ENCODE assay signal across 35 cellular contexts in the genomic region with DNA sequence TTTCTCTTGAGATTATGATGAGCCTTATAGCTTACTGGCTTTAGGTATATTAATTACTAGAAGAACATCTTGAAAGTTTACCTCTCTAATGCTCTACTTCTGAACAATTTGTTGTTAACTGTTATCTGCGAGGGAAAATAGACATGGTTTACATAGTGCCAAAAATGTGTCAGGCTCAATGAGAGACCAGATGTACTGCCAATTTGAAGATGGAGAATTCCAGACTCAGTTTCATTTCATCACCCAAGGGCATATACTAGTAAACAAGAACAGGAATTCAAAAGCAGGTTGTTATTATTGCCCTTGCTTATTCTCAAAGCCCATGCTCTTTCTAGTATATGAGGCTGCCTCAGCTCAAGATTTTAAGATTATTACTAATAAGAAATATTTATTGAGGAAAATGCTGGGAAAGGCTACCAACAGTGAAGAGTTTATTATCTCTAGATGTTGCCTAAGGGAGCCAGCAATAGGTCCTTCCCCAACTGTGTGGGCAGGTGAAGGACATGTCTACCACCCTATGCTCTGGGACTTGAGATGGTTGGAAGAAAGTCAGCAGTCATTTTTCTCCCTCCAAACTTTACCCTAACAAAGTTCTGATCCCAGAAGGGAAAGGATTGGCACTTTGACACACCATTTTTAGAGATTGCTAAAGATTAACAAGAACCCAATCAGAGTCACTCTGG.
"Had no signal": no experiment of that assay in that cellular context is flagged by ENCODE, and none has a peak within 500 bp of the region (broad histone marks: within the 10 kb centered on the region; RNA-seq: fewer than 3 reads in every experiment).

No MANE protein-coding gene starts in this region.

- H3K27me3 ChIP-seq: adrenal gland, body of pancreas, brain microvascular endothelial cell, breast epithelium had no signal

- ATAC-seq: activated CD8-positive, alpha-beta T cell treated with anti-CD3 and anti-CD28 coated beads for 36 hours; activated naive CD4-positive, alpha-beta T cell treated with anti-CD3 and anti-CD28 coated beads, Interleukin-2, amount 50 U/mL, for 72 hours; activated T-cell treated with anti-CD3 and anti-CD28 coated beads, Interleukin-2, amount 50 U/mL, for 4 hours; activated T-cell treated with anti-CD3 and anti-CD28 coated beads, Interleukin-2, amount 50 U/mL, for 72 hours; activated T-helper 17 cell treated with anti-CD3 and anti-CD28 coated beads, Interleukin-2, amount 50 U/mL, for 72 hours; body of pancreas had no signal

- H3K4me3 ChIP-seq: adrenal gland, body of pancreas, breast epithelium had no signal

- H3K36me3 ChIP-seq: adrenal gland, brain microvascular endothelial cell, breast epithelium had no signal

- H3K9me3 ChIP-seq: adrenal gland, body of pancreas, breast epithelium had no signal

- H3K4me1 ChIP-seq: adrenal gland, body of pancreas, breast epithelium had no signal

- H3K27ac ChIP-seq: adrenal gland, body of pancreas, brain microvascular endothelial cell, breast epithelium, VCaP had no signal

- FAIRE-seq: astrocyte, TTC549 had no signal

- DNase-seq: activated B cell treated with CpG ODN at 0.5 μM for 24 hours; activated CD4-positive, alpha-beta memory T cell treated with anti-CD3 and anti-CD28 coated beads for 36 hours; activated CD4-positive, alpha-beta T cell treated with anti-CD3 and anti-CD28 coated beads for 4 hours; activated CD4-positive, alpha-beta T cell treated with anti-CD3 and anti-CD28 coated beads, Interleukin-2, amount 10 ng/mL, durations not matched to agents 24 days and 14 days; activated CD4-positive, alpha-beta T cell treated with anti-CD3 and anti-CD28 coated beads, Interleukin-2, amount 50 U/mL, for 1 hour; activated CD4-positive, alpha-beta T cell treated with anti-CD3 and anti-CD28 coated beads, Interleukin-2, amount 50 U/mL, for 4 hours; activated CD4-positive, CD25-positive, alpha-beta regulatory T cell treated with anti-CD3 and anti-CD28 coated beads, Interleukin-2, amount 50 U/mL, for 72 hours; activated CD8-positive, alpha-beta memory T cell treated with anti-CD3 and anti-CD28 coated beads, Interleukin-2, amount 50 U/mL, for 4 hours; activated CD8-positive, alpha-beta T cell treated with anti-CD3 and anti-CD28 coated beads for 36 hours; activated effector memory CD4-positive, alpha-beta T cell treated with anti-CD3 and anti-CD28 coated beads, Interleukin-2, amount 50 U/mL, for 16 hours; activated gamma-delta T cell treated with Interleukin-2 at 50 U/mL for 16 hours; activated naive CD4-positive, alpha-beta T cell; activated naive CD4-positive, alpha-beta T cell treated with anti-CD3 and anti-CD28 coated beads for 36 hours; activated naive CD4-positive, alpha-beta T cell treated with anti-CD3 and anti-CD28 coated beads, Interleukin-2, amount 50 U/mL, for 16 hours; activated naive CD8-positive, alpha-beta T cell treated with anti-CD3 and anti-CD28 coated beads for 36 hours; activated T-cell treated with anti-CD3 and anti-CD28 coated beads for 4 hours; activated T-cell treated with anti-CD3 and anti-CD28 coated beads, Interleukin-2, amount 50 U/mL, for 1 hour; activated T-cell treated with anti-CD3 and anti-CD28 coated beads, Interleukin-2, amount 50 U/mL, for 4 hours; activated T-cell treated with anti-CD3 and anti-CD28 coated beads, Interleukin-2, amount 50 U/mL, for 72 hours; adrenal gland; amniotic stem cell; aorta; body of pancreas; brain microvascular endothelial cell; caudate nucleus; cerebellar nuclear complex; T-helper 1 cell; T-helper 2 cell; T-helper 9 cell had no signal
